1 cellular context compared by ENCODE assay signal in genomic region chr2:10091182-10091932, GRCh38.
TF ChIP-seq lines count a peak whose summit lies in the region.

No MANE protein-coding gene starts in this region.

TF ChIP-seq in SK-N-SH, 30 proteins besides CTCF, POLR2A, EP300 and RAD21 (continued from another document):
- TF ChIP-seq, protein P1, sequence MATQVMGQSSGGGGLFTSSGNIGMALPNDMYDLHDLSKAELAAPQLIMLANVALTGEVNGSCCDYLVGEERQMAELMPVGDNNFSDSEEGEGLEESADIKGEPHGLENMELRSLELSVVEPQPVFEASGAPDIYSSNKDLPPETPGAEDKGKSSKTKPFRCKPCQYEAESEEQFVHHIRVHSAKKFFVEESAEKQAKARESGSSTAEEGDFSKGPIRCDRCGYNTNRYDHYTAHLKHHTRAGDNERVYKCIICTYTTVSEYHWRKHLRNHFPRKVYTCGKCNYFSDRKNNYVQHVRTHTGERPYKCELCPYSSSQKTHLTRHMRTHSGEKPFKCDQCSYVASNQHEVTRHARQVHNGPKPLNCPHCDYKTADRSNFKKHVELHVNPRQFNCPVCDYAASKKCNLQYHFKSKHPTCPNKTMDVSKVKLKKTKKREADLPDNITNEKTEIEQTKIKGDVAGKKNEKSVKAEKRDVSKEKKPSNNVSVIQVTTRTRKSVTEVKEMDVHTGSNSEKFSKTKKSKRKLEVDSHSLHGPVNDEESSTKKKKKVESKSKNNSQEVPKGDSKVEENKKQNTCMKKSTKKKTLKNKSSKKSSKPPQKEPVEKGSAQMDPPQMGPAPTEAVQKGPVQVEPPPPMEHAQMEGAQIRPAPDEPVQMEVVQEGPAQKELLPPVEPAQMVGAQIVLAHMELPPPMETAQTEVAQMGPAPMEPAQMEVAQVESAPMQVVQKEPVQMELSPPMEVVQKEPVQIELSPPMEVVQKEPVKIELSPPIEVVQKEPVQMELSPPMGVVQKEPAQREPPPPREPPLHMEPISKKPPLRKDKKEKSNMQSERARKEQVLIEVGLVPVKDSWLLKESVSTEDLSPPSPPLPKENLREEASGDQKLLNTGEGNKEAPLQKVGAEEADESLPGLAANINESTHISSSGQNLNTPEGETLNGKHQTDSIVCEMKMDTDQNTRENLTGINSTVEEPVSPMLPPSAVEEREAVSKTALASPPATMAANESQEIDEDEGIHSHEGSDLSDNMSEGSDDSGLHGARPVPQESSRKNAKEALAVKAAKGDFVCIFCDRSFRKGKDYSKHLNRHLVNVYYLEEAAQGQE (IDR thresholded peaks at IDR 0.05; ENCODE audit: low read depth, low read length) = no peak
- no peak for TF ChIP-seq NFIC (IDR thresholded peaks at IDR 0.05; ENCODE audit: borderline replicate concordance)
- TF ChIP-seq POLR2AphosphoS5 (IDR thresholded peaks at IDR 0.05; ENCODE audit: low read depth, low read length) = no peak
- TF ChIP-seq IRF3 (IDR thresholded peaks at IDR 0.05; ENCODE audit: low read depth, low read length) = no peak
- no peak for TF ChIP-seq MEF2A (IDR thresholded peaks at IDR 0.05; ENCODE audit: borderline replicate concordance, low read depth)
- no peak for TF ChIP-seq TCF12 (IDR thresholded peaks at IDR 0.05)
- TF ChIP-seq GATA2 (CRISPR knock-in tag; IDR thresholded peaks at IDR 0.05) = no peak
- TF ChIP-seq USF2 (IDR thresholded peaks at IDR 0.05; ENCODE audit: borderline replicate concordance, low read depth, low read length) = no peak
- TF ChIP-seq SMC3 (IDR thresholded peaks at IDR 0.05; ENCODE audit: low read depth, low read length) = no peak
- no peak for TF ChIP-seq SIN3A (IDR thresholded peaks at IDR 0.05; ENCODE audit: borderline replicate concordance, low read depth, low read length)
- TF ChIP-seq PBX3 (IDR thresholded peaks at IDR 0.05) = no peak
TF ChIP-seq in SK-N-SH: peak in this region for 0.
